ENCODE assay signal across 1 cellular context in the genomic region with DNA sequence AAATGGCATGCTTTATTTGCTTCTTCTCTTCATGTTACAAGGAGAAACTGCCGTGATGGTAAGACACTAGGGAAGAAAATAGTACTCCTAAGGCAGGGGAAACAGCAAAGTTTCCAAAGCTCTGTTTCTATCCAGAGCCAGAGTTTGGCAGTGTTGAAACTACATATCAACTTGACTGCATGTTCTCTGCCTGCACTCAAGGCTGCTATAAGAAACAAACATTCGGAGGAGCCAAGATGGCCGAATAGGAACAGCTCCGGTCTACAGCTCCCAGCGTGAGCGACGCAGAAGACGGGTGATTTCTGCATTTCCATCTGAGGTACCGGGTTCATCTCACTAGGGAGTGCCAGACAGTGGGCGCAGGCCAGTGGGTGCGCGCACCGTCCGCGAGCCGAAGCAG.
A peak's percentile ranks its signal among the peaks of the same experiment; 100 is the strongest.
TF ChIP-seq lines count a peak whose summit lies in the region.

No MANE protein-coding gene starts in this region.

TF ChIP-seq in H1, 55 proteins besides CTCF, POLR2A, EP300 and RAD21:
- TF ChIP-seq YY1 (IDR thresholded peaks at IDR 0.05; ENCODE audit: low read depth, low read length), result peak; percentile 53; the same call in 1 of the 2 replicates
